8 cellular contexts compared by ENCODE assay signal in genomic region chr10:120949511-120950102, GRCh38.
DNase-seq lines count a peak whose midpoint lies in the region; ATAC-seq and TF ChIP-seq lines count a peak whose summit lies in the region.

No MANE protein-coding gene starts in this region.

- H3K27ac Mint-ChIP-seq in activated T-cell treated with anti-CD3 and anti-CD28 coated beads, Interleukin-2, amount 50 U/mL, for 24 hours = no peak overlapping the region
- no peak overlapping the region for H3K27ac Mint-ChIP-seq in memory B cell

- H3K27ac ChIP-seq in thoracic aorta = no peak overlapping the region

- peaks cover 12% of the 10 kb centered on the region for H3K9me3 Mint-ChIP-seq in activated T-cell treated with anti-CD3 and anti-CD28 coated beads, Interleukin-2, amount 50 U/mL, for 24 hours
- peaks cover 5% of the 10 kb centered on the region for H3K9me3 Mint-ChIP-seq in memory B cell

- peak overlapping the region; percentile 47 for H3K4me3 Mint-ChIP-seq in activated T-cell treated with anti-CD3 and anti-CD28 coated beads, Interleukin-2, amount 50 U/mL, for 24 hours
- peak overlapping the region; percentile 46 for H3K4me3 Mint-ChIP-seq in memory B cell

- H3K9me3 ChIP-seq in thoracic aorta = peaks cover 5% of the 10 kb centered on the region

- H3K4me3 ChIP-seq in cardiac fibroblast (replicated peaks in 1 of 2; ENCODE audit: low read depth in 2 of 2, low read length in 2 of 2) (peak overlapping the region; percentile 50 to 57), thoracic aorta (peak overlapping the region; percentile 78)

- H3K27me3 Mint-ChIP-seq in activated T-cell treated with anti-CD3 and anti-CD28 coated beads, Interleukin-2, amount 50 U/mL, for 24 hours = peaks cover 58% of the 10 kb centered on the region
- H3K27me3 Mint-ChIP-seq in memory B cell = peaks cover 16% of the 10 kb centered on the region

- DNase-seq in activated T-cell treated with anti-CD3 and anti-CD28 coated beads, Interleukin-2, amount 50 U/mL, for 24 hours = no peak
- DNase-seq in activated T-cell treated with anti-CD3 and anti-CD28 coated beads, Interleukin-2, amount 50 U/mL, for 1 hour = no peak
- DNase-seq in cardiac fibroblast (ENCODE audit: low read depth in 2 of 2) = peak; percentile 1 to 21
- DNase-seq in memory B cell (ENCODE audit: low spot score in 2 of 2) = peak in 1 of 2 donors; percentile 2
- no peak for DNase-seq in thoracic aorta (ENCODE audit: low spot score)
- no peak for DNase-seq in GM19240 (ENCODE audit: insufficient read length, low spot score)
- no peak for DNase-seq in NCI-H1930 (lab: John Stamatoyannopoulos, UW)

- H3K27me3 ChIP-seq in thoracic aorta (replicated peaks; ENCODE audit: insufficient read depth) = peaks cover 6% of the 10 kb centered on the region

- ATAC-seq in memory B cell (ENCODE audit: low read depth) (peak; percentile 16), thoracic aorta (ENCODE audit: insufficient number of reproducible peaks, low FRiP score, low read depth) (peak; percentile 32), HG03469 (IDR thresholded peaks at IDR 0.05; ENCODE audit: unreplicated experiment) (no peak)

- TF ChIP-seq CTCF in cardiac fibroblast (IDR thresholded peaks at IDR 0.05; ENCODE audit: low read depth, low read length) = no peak
- no peak for TF ChIP-seq CTCF in thoracic aorta (IDR thresholded peaks at IDR 0.05)

- H3K36me3 ChIP-seq in thoracic aorta = no peaks in the 10 kb centered on the region

- no peaks in the 10 kb centered on the region for H3K36me3 Mint-ChIP-seq in activated T-cell treated with anti-CD3 and anti-CD28 coated beads, Interleukin-2, amount 50 U/mL, for 24 hours (ENCODE audit: low read depth)
- peaks cover 2% of the 10 kb centered on the region for H3K36me3 Mint-ChIP-seq in memory B cell

- H3K4me1 Mint-ChIP-seq in activated T-cell treated with anti-CD3 and anti-CD28 coated beads, Interleukin-2, amount 50 U/mL, for 24 hours (ENCODE audit: low read depth) = peaks cover 7% of the 10 kb centered on the region
- no peaks in the 10 kb centered on the region for H3K4me1 Mint-ChIP-seq in memory B cell

- peaks cover 5 to 16% of the 10 kb centered on the region in 2 donors for H3K4me1 ChIP-seq in thoracic aorta (ENCODE audit: control insufficient read depth in 1 of 2, low read depth in 2 of 2)

Comparison
In these comparisons a context has a peak if more than half of its experiments do, and no peak if none do; other contexts are left out.
1. DNase-seq: peak in cardiac fibroblast (2 of 2); none in activated T-cell treated with anti-CD3 and anti-CD28 coated beads, Interleukin-2, amount 50 U/mL, for 24 hours (single experiment), activated T-cell treated with anti-CD3 and anti-CD28 coated beads, Interleukin-2, amount 50 U/mL, for 1 hour (single experiment), thoracic aorta (single experiment), GM19240 (single experiment) and NCI-H1930 (0 of 2).